7 cellular contexts compared by ENCODE assay signal in the genomic region with DNA sequence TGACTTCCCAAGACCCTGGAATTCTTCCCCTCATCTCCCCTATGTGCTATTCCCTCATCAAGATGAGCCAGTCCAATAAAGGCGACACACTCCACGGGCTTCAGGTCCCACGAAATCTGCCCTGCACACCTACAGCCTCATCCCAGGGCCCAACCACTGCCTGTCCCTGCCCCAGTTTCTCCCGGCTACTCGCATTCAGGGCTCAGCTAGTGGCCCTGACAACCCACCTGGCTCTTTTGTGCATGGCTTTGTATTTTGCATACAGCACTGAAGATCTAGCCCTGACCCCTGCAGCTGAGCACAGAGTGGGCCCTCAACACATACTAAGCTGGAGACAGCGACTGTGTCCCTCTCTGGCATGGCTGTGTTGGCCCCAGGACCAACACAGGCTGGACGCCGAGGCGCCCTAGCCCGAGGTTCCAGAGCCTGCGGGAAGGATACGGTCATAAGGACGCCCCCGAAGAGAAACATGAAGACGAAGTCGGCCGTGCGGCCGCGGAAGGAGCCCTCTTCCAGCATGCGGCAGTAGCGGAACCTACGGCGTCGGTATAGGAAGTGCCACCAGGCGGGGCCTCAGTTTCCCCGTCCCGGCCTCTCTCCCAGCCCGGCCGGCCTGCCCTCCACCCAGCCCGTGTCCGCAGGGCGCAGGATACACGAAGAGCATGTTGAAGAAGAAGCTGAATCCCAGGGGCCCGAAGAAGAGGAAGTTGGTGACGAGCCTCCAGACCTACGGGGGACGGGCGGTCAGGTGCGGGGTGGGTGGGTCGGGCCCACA. TPM values are rescaled to one million over a fixed set of nuclear protein-coding genes. Genes with fewer than 3 reads are reported as not detected.
DNase-seq lines count a peak whose midpoint lies in the region; ATAC-seq lines count a peak whose summit lies in the region.

No MANE protein-coding gene starts in this region.

- H3K9me3 ChIP-seq in muscle layer of duodenum (ENCODE audit: control insufficient read depth in 1 of 2, low read length in 2 of 2), result no peaks in the 10 kb centered on the region

- DNase-seq in activated naive CD8-positive, alpha-beta T cell treated with anti-CD3 and anti-CD28 coated beads for 36 hours, result no peak
- DNase-seq in SHP77 treated with DMSO at 0.1 percent for 48 hours (lab: John Stamatoyannopoulos, UW), result no peak

- peak overlapping the region; percentile 90 for H3K4me3 Mint-ChIP-seq in activated naive CD8-positive, alpha-beta T cell treated with anti-CD3 and anti-CD28 coated beads for 36 hours

- H3K27ac Mint-ChIP-seq in activated naive CD8-positive, alpha-beta T cell treated with anti-CD3 and anti-CD28 coated beads for 36 hours, result peak overlapping the region; percentile 86

- no peaks in the 10 kb centered on the region for H3K9me3 Mint-ChIP-seq in activated naive CD8-positive, alpha-beta T cell treated with anti-CD3 and anti-CD28 coated beads for 36 hours

- H3K4me1 Mint-ChIP-seq in activated naive CD8-positive, alpha-beta T cell treated with anti-CD3 and anti-CD28 coated beads for 36 hours, result peaks cover 17% of the 10 kb centered on the region

- H3K4me1 ChIP-seq in muscle layer of duodenum (ENCODE audit: control insufficient read depth in 1 of 2, insufficient read depth in 2 of 2, low read length in 2 of 2), result peaks cover 0 to 16% of the 10 kb centered on the region in 2 donors

- no peaks in the 10 kb centered on the region for H3K27me3 ChIP-seq in muscle layer of duodenum (ENCODE audit: low read depth, low read length)

- peaks cover 22 to 30% of the 10 kb centered on the region in 2 donors for H3K36me3 ChIP-seq in muscle layer of duodenum (ENCODE audit: control insufficient read depth in 1 of 2, insufficient read depth in 2 of 2, low read length in 2 of 2)

- peaks cover 11% of the 10 kb centered on the region for H3K27me3 Mint-ChIP-seq in activated naive CD8-positive, alpha-beta T cell treated with anti-CD3 and anti-CD28 coated beads for 36 hours

- no peak overlapping the region for H3K27ac ChIP-seq in muscle layer of duodenum (ENCODE audit: low read length)

- peaks cover 2% of the 10 kb centered on the region for H3K36me3 Mint-ChIP-seq in activated naive CD8-positive, alpha-beta T cell treated with anti-CD3 and anti-CD28 coated beads for 36 hours

- H3K4me3 ChIP-seq in muscle layer of duodenum (ENCODE audit: low read depth in 1 of 2, low read length in 2 of 2), result peak overlapping the region; percentile 15 to 71

- ATAC-seq in GM19324 (IDR thresholded peaks at IDR 0.05; ENCODE audit: low FRiP score, unreplicated experiment) (peak; percentile 10), HG03139 (IDR thresholded peaks at IDR 0.05; ENCODE audit: unreplicated experiment) (peak; percentile 6), GM19023 (IDR thresholded peaks at IDR 0.05; ENCODE audit: unreplicated experiment) (no peak), HG03097 (IDR thresholded peaks at IDR 0.05; ENCODE audit: low FRiP score, unreplicated experiment) (no peak)

RNA-seq across cellular contexts. Expression of a gene that starts 0.7 kb away (rescaled TPM):
- 1 to 10 TPM; 4.0 to 5.9 TPM for total RNA-seq in activated naive CD8-positive, alpha-beta T cell treated with anti-CD3 and anti-CD28 coated beads for 36 hours

RNA-seq across cellular contexts. Expression of a gene that starts 19.6 kb away (rescaled TPM):
- 1 to 10 TPM; 5.2 to 5.9 TPM for total RNA-seq in activated naive CD8-positive, alpha-beta T cell treated with anti-CD3 and anti-CD28 coated beads for 36 hours

RNA-seq across cellular contexts. Expression of a gene that starts 51.3 kb away (rescaled TPM):
- 10 to 100 TPM; 94.3 to 94.5 TPM for total RNA-seq in activated naive CD8-positive, alpha-beta T cell treated with anti-CD3 and anti-CD28 coated beads for 36 hours

RNA-seq across cellular contexts. Expression of a gene that starts 56.1 kb away (rescaled TPM):
- 1,000 to 10,000 TPM; 1,236 to 1,275 TPM for total RNA-seq in activated naive CD8-positive, alpha-beta T cell treated with anti-CD3 and anti-CD28 coated beads for 36 hours

Comparison
In these comparisons a context has a peak if more than half of its experiments do, and no peak if none do; other contexts are left out.
1. ATAC-seq: peak in GM19324 (single experiment) and HG03139 (single experiment); none in GM19023 (single experiment) and HG03097 (single experiment).